Comparison of ENCODE assay signal across 8 cellular contexts in the genomic region with DNA sequence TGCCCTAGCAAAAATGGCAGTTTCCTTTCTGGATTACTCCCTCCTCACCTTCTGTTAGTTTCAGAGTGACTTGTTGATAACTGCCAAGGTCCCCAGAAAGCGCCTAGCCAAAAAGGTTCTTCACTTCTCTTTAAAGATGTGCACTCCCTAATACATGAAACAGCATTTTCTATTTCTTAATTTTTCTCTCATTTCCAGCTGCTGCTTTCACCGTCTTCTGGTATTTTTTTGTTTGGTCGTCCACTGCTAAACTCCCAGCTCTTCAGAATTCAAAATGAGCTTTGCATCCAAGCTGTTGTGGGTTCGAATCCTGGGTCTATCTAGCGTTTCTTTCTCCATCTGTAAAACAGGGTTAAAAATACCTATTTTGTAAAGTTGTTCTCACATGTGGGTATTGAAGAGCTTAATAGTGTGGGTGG. TPM values are rescaled to one million over a fixed set of nuclear protein-coding genes. Genes with fewer than 3 reads are reported as not detected.
A peak's percentile ranks its signal among the peaks of the same experiment; 100 is the strongest.
DNase-seq lines count a peak whose midpoint lies in the region; TF ChIP-seq lines count a peak whose summit lies in the region.

No MANE protein-coding gene starts in this region.

- no peak for TF ChIP-seq CTCF in stomach (IDR thresholded peaks at IDR 0.05)

- no peaks in the 10 kb centered on the region for H3K9me3 Mint-ChIP-seq in activated naive CD8-positive, alpha-beta T cell (ENCODE audit: low read depth)
- no peaks in the 10 kb centered on the region for H3K9me3 Mint-ChIP-seq in immature natural killer cell

- H3K4me3 Mint-ChIP-seq in activated naive CD8-positive, alpha-beta T cell: peak overlapping the region; percentile 92
- H3K4me3 Mint-ChIP-seq in immature natural killer cell: peak overlapping the region; percentile 89 to 99 (median 92)

- no peaks in the 10 kb centered on the region for H3K27me3 ChIP-seq in HUES6 (ENCODE audit: control insufficient read depth, insufficient read depth, low read length)
- H3K27me3 ChIP-seq in stomach: no peaks in the 10 kb centered on the region

- peaks cover 3% of the 10 kb centered on the region for H3K36me3 Mint-ChIP-seq in activated naive CD8-positive, alpha-beta T cell
- peaks cover 0 to 3% (median 0%) of the 10 kb centered on the region in 3 donors for H3K36me3 Mint-ChIP-seq in immature natural killer cell

- peaks cover 35% of the 10 kb centered on the region for H3K4me1 Mint-ChIP-seq in activated naive CD8-positive, alpha-beta T cell (ENCODE audit: low read depth)
- H3K4me1 Mint-ChIP-seq in immature natural killer cell: peaks cover 35 to 39% of the 10 kb centered on the region in 2 donors

- H3K27ac ChIP-seq in HUES6 (ENCODE audit: low read depth, low read length) (no peak overlapping the region; the same call in 1 of the 2 replicates), stomach (peak overlapping the region; percentile 96 to 99 (median 98))

- DNase-seq in immature natural killer cell: no peak
- no peak for DNase-seq in stomach
- no peak for DNase-seq in posterior vena cava (ENCODE audit: low spot score)
- no peak for DNase-seq in EL
- DNase-seq in glomerular visceral epithelial cell (ENCODE audit: extremely low spot score): no peak
- DNase-seq in Ammon's horn (ENCODE audit: low spot score): no peak

- H3K9ac ChIP-seq in HUES6 (ENCODE audit: low read length): peak overlapping the region; percentile 15

- whole genome bisulfite sequencing in stomach, 5 donors: 30 to 36% (median 34%) methylated on average over 5 of the region's 5 CpGs

- H3K27me3 Mint-ChIP-seq in activated naive CD8-positive, alpha-beta T cell: no peaks in the 10 kb centered on the region
- H3K27me3 Mint-ChIP-seq in immature natural killer cell (ENCODE audit: low read depth in 3 of 3): peaks cover 6 to 11% (median 7%) of the 10 kb centered on the region in 3 donors

- H3K4me1 ChIP-seq in HUES6 (ENCODE audit: control insufficient read depth, insufficient read depth, low read length) (peaks cover 14% of the 10 kb centered on the region), stomach (peaks cover 0 to 43% (median 17%) of the 10 kb centered on the region in 4 donors)

- peak overlapping the region; percentile 94 for H3K27ac Mint-ChIP-seq in activated naive CD8-positive, alpha-beta T cell
- H3K27ac Mint-ChIP-seq in immature natural killer cell: peak overlapping the region; percentile 95 to 100 (median 98)

- H3K36me3 ChIP-seq in HUES6 (ENCODE audit: control insufficient read depth, insufficient read depth, low read length): no peaks in the 10 kb centered on the region; the same call in 1 of the 2 replicates
- H3K36me3 ChIP-seq in stomach: peaks cover 0 to 3% (median 0%) of the 10 kb centered on the region in 4 donors

- H3K9me3 ChIP-seq in HUES6 (ENCODE audit: control insufficient read depth, insufficient read depth, low read depth, low read length): no peaks in the 10 kb centered on the region
- H3K9me3 ChIP-seq in stomach: no peaks in the 10 kb centered on the region

- no peak for TF ChIP-seq POLR2A in stomach (IDR thresholded peaks at IDR 0.05)

- intact Hi-C loops in stomach (cut with DNase I; ENCODE audit: low total_unique reads): no loop called here
- intact Hi-C loops in posterior vena cava (cut with DNase I): loop anchor here in 1 of 2 donors (2.0 kb wide), 1 partner anchor 32 kb away; no protein-coding TSS in a partner anchor

- no peak for TF ChIP-seq EP300 in stomach (IDR thresholded peaks at IDR 0.05)

- peak overlapping the region; percentile 96 for H3K4me3 ChIP-seq in HUES6 (ENCODE audit: low read depth, low read length)
- peak overlapping the region; percentile 62 to 98 (median 70) for H3K4me3 ChIP-seq in stomach

RNA-seq across cellular contexts. Expression of a gene that starts 0.4 kb away (rescaled TPM):
- polyA plus RNA-seq in immature natural killer cell: 10 to 100 TPM; 16.7 to 34.5 (median 25.6) TPM
- total RNA-seq in stomach: 10 to 100 TPM in 3 of 5 donors, 1 to 10 TPM in 2; 1.3 to 49.0 (median 25.0) TPM
- 1 to 10 TPM; 5.5 to 8.7 (median 6.3) TPM for polyA plus RNA-seq in stomach
- 10 to 100 TPM; 11.6 to 17.9 TPM for total RNA-seq in posterior vena cava

RNA-seq across cellular contexts. Expression of a gene that starts 6.4 kb away (rescaled TPM):
- under 1 TPM in 2 of 3 donors, not detected in 1; 0.09 to 0.77 TPM for polyA plus RNA-seq in immature natural killer cell
- total RNA-seq in stomach: 10 to 100 TPM in 2 of 5 donors, 1 to 10 TPM in 2, under 1 TPM in 1; 0.29 to 35.7 (median 8.8) TPM
- 10 to 100 TPM in 2 of 3 donors, 1 to 10 TPM in 1; 7.8 to 16.5 (median 10.2) TPM for polyA plus RNA-seq in stomach
- total RNA-seq in posterior vena cava: 10 to 100 TPM; 20.3 to 23.2 TPM
